Comparison of ENCODE assay signal across 1 cellular context in genomic region chr16:71855937-71856662, GRCh38.
TF ChIP-seq lines count a peak whose summit lies in the region.

No MANE protein-coding gene starts in this region.

TF ChIP-seq in GM12878, 131 proteins besides CTCF, POLR2A, EP300 and RAD21:
- TF ChIP-seq NFIC (IDR thresholded peaks at IDR 0.05; ENCODE audit: low read depth, low read length), result peak; percentile 51; the same call in 1 of the 2 replicates
- TF ChIP-seq EED (IDR thresholded peaks at IDR 0.05; ENCODE audit: low read depth), result 0 out of 2 replicates have a peak, but pooled peaks have one; percentile 33
- peak in 1 of 2 experiments; percentile 26; a peak in 1 of 4 replicates for TF ChIP-seq ETV6 (conservative IDR thresholded peaks at IDR 0.05 in 1 of 2, IDR thresholded peaks at IDR 0.05 in 1 of 2; ENCODE audit: borderline replicate concordance in 1 of 2, low read depth in 1 of 2)
- TF ChIP-seq, protein P1, sequence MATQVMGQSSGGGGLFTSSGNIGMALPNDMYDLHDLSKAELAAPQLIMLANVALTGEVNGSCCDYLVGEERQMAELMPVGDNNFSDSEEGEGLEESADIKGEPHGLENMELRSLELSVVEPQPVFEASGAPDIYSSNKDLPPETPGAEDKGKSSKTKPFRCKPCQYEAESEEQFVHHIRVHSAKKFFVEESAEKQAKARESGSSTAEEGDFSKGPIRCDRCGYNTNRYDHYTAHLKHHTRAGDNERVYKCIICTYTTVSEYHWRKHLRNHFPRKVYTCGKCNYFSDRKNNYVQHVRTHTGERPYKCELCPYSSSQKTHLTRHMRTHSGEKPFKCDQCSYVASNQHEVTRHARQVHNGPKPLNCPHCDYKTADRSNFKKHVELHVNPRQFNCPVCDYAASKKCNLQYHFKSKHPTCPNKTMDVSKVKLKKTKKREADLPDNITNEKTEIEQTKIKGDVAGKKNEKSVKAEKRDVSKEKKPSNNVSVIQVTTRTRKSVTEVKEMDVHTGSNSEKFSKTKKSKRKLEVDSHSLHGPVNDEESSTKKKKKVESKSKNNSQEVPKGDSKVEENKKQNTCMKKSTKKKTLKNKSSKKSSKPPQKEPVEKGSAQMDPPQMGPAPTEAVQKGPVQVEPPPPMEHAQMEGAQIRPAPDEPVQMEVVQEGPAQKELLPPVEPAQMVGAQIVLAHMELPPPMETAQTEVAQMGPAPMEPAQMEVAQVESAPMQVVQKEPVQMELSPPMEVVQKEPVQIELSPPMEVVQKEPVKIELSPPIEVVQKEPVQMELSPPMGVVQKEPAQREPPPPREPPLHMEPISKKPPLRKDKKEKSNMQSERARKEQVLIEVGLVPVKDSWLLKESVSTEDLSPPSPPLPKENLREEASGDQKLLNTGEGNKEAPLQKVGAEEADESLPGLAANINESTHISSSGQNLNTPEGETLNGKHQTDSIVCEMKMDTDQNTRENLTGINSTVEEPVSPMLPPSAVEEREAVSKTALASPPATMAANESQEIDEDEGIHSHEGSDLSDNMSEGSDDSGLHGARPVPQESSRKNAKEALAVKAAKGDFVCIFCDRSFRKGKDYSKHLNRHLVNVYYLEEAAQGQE (IDR thresholded peaks at IDR 0.05; ENCODE audit: low read depth, low read length), result no peak
- TF ChIP-seq TBL1XR1 (IDR thresholded peaks at IDR 0.05; ENCODE audit: low read depth, low read length), result no peak
- TF ChIP-seq RUNX3 (IDR thresholded peaks at IDR 0.05; ENCODE audit: low read length), result peak; percentile 87
